ENCODE assay signal across 14 cellular contexts in the genomic region with DNA sequence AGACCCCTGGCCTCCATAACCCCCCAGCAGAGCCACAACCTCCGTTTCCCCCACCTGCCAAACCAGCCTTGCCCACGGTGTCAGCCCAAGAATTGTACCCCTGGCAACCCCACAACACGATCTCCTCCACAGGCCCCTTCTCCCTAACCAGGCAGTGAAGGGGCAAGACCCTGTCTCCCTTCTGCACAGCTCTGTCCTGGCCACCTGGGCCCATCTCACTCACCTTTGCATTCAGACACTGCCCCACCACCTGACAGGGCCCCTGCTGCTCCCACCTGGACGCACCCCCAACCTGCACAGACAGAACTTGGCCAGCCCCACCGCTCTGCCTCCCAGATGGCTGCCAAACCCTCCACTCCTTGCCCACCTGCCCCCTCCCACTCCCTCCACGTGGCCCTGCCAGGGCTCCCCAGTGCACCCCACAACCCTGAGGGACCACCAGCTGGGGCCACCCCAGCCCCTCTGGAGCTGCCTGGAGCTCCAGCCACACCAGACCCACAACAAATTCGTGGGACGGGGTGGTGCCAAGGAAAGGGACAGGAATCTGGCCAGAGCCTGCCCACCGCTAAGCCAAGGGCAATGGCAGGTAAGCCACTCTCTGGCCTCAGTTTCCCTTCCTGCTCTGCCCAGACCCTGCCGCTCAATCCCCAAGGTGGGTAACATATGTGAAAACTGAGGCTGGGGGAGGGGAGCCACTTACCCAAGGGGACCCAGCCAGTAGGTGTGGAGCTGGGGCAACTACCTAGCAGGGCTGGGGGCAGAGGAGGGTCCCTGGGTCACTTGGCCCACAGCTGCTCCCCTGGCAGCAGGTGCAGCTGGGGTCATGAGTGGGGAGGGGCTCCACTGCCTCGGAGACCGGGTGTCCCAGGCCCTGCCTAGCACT. TPM values are rescaled to one million over a fixed set of nuclear protein-coding genes. Genes with fewer than 3 reads are reported as not detected.
DNase-seq lines count a peak whose midpoint lies in the region; ATAC-seq and TF ChIP-seq lines count a peak whose summit lies in the region.
"Had no signal": no experiment of that assay in that cellular context is flagged by ENCODE, and none has a peak within 500 bp of the region (broad histone marks: within the 10 kb centered on the region; RNA-seq: fewer than 3 reads in every experiment).

No MANE protein-coding gene starts in this region.

- H3K9me3 ChIP-seq in HEK293 (ENCODE audit: control insufficient read depth, insufficient read depth, low read depth, low read length) (no peaks in the 10 kb centered on the region), esophagus (ENCODE audit: control insufficient read depth in 2 of 2, insufficient read depth in 1 of 2, low read depth in 1 of 2, low read length in 1 of 2) (no peaks in the 10 kb centered on the region), lower lobe of right lung (no peaks in the 10 kb centered on the region), suprapubic skin (no peaks in the 10 kb centered on the region)
- H3K9me3 ChIP-seq: Peyer's patch had no signal

- POLR2A ChIA-PET in HEK293 (lab: Yijun Ruan, JAX) = no interaction called here

- H3K4me1 ChIP-seq in HEK293 (ENCODE audit: control insufficient read depth, insufficient read depth, low read length) = peaks cover 9% of the 10 kb centered on the region
- H3K4me1 ChIP-seq in esophagus (ENCODE audit: control insufficient read depth in 2 of 2, insufficient read depth in 2 of 2, low read length in 1 of 2) = peaks cover 6 to 35% of the 10 kb centered on the region in 2 donors
- peaks cover 36% of the 10 kb centered on the region for H3K4me1 ChIP-seq in lower lobe of right lung
- peaks cover 63% of the 10 kb centered on the region for H3K4me1 ChIP-seq in suprapubic skin

- peak; percentile 48 for DNase-seq in lower lobe of right lung
- peak in 1 of 2 donors; percentile 67 for DNase-seq in suprapubic skin (ENCODE audit: low spot score in 2 of 2)
- DNase-seq in NCI-H2081 treated with DMSO at 0.1 percent for 48 hours (lab: John Stamatoyannopoulos, UW) = no peak
- DNase-seq in T-helper 1 cell = no peak
- DNase-seq in head of caudate nucleus = no peak
- DNase-seq: amniotic stem cell; MV-4-11; naive B cell; NCI-H748 treated with DMSO at 0.1 percent for 48 hours; Peyer's patch; stimulated activated CD4-positive, alpha-beta T cell treated with anti-CD3 and anti-CD28 coated beads, Interleukin-4, amount 100 ng/mL, for 4 hours had no signal

- H3K27me3 ChIP-seq in esophagus (ENCODE audit: control insufficient read depth in 1 of 2, insufficient read depth in 2 of 2, low read length in 2 of 2) = no peaks in the 10 kb centered on the region
- H3K27me3 ChIP-seq in lower lobe of right lung (ENCODE audit: low read depth) = no peaks in the 10 kb centered on the region
- H3K27me3 ChIP-seq in suprapubic skin = no peaks in the 10 kb centered on the region
- H3K27me3 ChIP-seq: Peyer's patch had no signal

- H3K27ac ChIP-seq in HEK293 (ENCODE audit: extremely low read depth, low read depth, low read length) = no peak overlapping the region
- peak overlapping the region; percentile 98 to 99 for H3K27ac ChIP-seq in esophagus (ENCODE audit: low read depth in 2 of 2, low read length in 1 of 2)
- peak overlapping the region; percentile 60 for H3K27ac ChIP-seq in lower lobe of right lung
- H3K27ac ChIP-seq in suprapubic skin = peak overlapping the region; percentile 96

- no peak for TF ChIP-seq POLR2A in suprapubic skin (IDR thresholded peaks at IDR 0.05)

- H3K4me3 ChIP-seq in HEK293 (ENCODE audit: low read depth, low read length) (no peak overlapping the region), esophagus (ENCODE audit: low read depth in 1 of 2, low read length in 2 of 2) (peak overlapping the region; percentile 18 to 77), lower lobe of right lung (no peak overlapping the region), suprapubic skin (peak overlapping the region; percentile 62)

- TF ChIP-seq EP300 in suprapubic skin (IDR thresholded peaks at IDR 0.05) = no peak

- TF ChIP-seq CTCF in HEK293 (tag by site-specific recombination; IDR thresholded peaks at IDR 0.05) (no peak), lower lobe of right lung (IDR thresholded peaks at IDR 0.05) (no peak), suprapubic skin (IDR thresholded peaks at IDR 0.05) (no peak)

- 56 to 68% methylated on average over 12 of the region's 12 CpGs for WGBS in esophagus, 2 donors
- WGBS in suprapubic skin = 45% methylated on average over 8 of the region's 12 CpGs

- CTCF ChIA-PET in HEK293 (lab: Yijun Ruan, JAX) = interaction anchor here (1.0 kb wide), 2 partner anchors 33 to 80 kb away, joined by 3 read pairs; no protein-coding TSS in a partner anchor

- no peaks in the 10 kb centered on the region for H3K36me3 ChIP-seq in HEK293 (ENCODE audit: control insufficient read depth in 2 of 2, insufficient read depth in 1 of 2, low read length in 2 of 2)
- H3K36me3 ChIP-seq in esophagus (ENCODE audit: control insufficient read depth in 2 of 2, insufficient read depth in 2 of 2, low read length in 1 of 2) = peaks cover 0 to 3% of the 10 kb centered on the region in 2 donors
- no peaks in the 10 kb centered on the region for H3K36me3 ChIP-seq in lower lobe of right lung
- H3K36me3 ChIP-seq in suprapubic skin = no peaks in the 10 kb centered on the region
- H3K36me3 ChIP-seq: Peyer's patch had no signal

- ATAC-seq in lower lobe of right lung (peak in 1 of 2 donors; percentile 3), GM21529 (IDR thresholded peaks at IDR 0.05; ENCODE audit: unreplicated experiment) (no peak)

- intact Hi-C loops in lower lobe of right lung (cut with DNase I) (no loop called here), head of caudate nucleus (cut with DNase I) (no loop called here)

TF ChIP-seq in HEK293, 187 proteins besides CTCF, POLR2A, EP300 and RAD21:
- peak; percentile 38; the same call in 1 of the 2 replicates for TF ChIP-seq GLIS2 (tag by site-specific recombination; IDR thresholded peaks at IDR 0.05)
- TF ChIP-seq, protein P1, sequence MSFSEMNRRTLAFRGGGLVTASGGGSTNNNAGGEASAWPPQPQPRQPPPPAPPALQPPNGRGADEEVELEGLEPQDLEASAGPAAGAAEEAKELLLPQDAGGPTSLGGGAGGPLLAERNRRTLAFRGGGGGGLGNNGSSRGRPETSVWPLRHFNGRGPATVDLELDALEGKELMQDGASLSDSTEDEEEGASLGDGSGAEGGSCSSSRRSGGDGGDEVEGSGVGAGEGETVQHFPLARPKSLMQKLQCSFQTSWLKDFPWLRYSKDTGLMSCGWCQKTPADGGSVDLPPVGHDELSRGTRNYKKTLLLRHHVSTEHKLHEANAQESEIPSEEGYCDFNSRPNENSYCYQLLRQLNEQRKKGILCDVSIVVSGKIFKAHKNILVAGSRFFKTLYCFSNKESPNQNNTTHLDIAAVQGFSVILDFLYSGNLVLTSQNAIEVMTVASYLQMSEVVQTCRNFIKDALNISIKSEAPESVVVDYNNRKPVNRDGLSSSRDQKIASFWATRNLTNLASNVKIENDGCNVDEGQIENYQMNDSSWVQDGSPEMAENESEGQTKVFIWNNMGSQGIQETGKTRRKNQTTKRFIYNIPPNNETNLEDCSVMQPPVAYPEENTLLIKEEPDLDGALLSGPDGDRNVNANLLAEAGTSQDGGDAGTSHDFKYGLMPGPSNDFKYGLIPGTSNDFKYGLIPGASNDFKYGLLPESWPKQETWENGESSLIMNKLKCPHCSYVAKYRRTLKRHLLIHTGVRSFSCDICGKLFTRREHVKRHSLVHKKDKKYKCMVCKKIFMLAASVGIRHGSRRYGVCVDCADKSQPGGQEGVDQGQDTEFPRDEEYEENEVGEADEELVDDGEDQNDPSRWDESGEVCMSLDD (tag by site-specific recombination; IDR thresholded peaks at IDR 0.05) = peak; percentile 13; the same call in 1 of the 2 replicates
- no peak for TF ChIP-seq ZNF433 (tag by site-specific recombination; IDR thresholded peaks at IDR 0.05; ENCODE audit: low read depth)

RNA-seq across cellular contexts. Expression of gene AHNAK2, which starts 11.7 kb away (rescaled TPM):
- 100 to 1,000 TPM in 1 of 2 donors, 10 to 100 TPM in 1; 67.4 to 104 TPM for polyA plus RNA-seq in esophagus
- 10.8 TPM for total RNA-seq in lower lobe of right lung
- total RNA-seq in suprapubic skin = 100 to 1,000 TPM; 829 to 975 (median 858) TPM

RNA-seq across cellular contexts. Expression of gene CLBA1, which starts 19.1 kb away (rescaled TPM):
- polyA plus RNA-seq in esophagus = 1 to 10 TPM; 6.5 to 8.3 TPM
- total RNA-seq in lower lobe of right lung (10.5 TPM), suprapubic skin (10 to 100 TPM in 2 of 4 donors, 1 to 10 TPM in 2; 6.3 to 10.9 (median 9.1) TPM)

RNA-seq across cellular contexts. Expression of gene PLD4, which starts 41.8 kb away (rescaled TPM):
- under 1 TPM; 0.53 to 0.65 TPM for polyA plus RNA-seq in esophagus
- total RNA-seq in lower lobe of right lung (1.2 TPM), suprapubic skin (under 1 TPM in 1 of 4 donors, not detected in 3; 0.16 TPM)

RNA-seq across cellular contexts. Expression of gene CDCA4, which starts 54.4 kb away (rescaled TPM):
- 10 to 100 TPM; 23.5 to 24.7 TPM for polyA plus RNA-seq in esophagus
- total RNA-seq in lower lobe of right lung (6.9 TPM), suprapubic skin (10 to 100 TPM; 27.7 to 38.6 (median 35.8) TPM)

Comparison
In these comparisons a context has a peak if more than half of its experiments do, and no peak if none do; other contexts are left out.
1. H3K4me3 ChIP-seq: peak in esophagus (2 of 2) and suprapubic skin (single experiment); none in HEK293 (single experiment) and lower lobe of right lung (single experiment).
2. RNA of gene AHNAK2, which starts 11.7 kb away (total RNA-seq): 829 to 975 TPM in suprapubic skin; 10.8 TPM in lower lobe of right lung (single experiment); every median in the first group is over 10 times any median in the second.